In genomic region chr11:120516461-120517389, GRCh38 we compare ENCODE assay signal across 16 cellular contexts. TPM values are rescaled to one million over a fixed set of nuclear protein-coding genes. Genes with fewer than 3 reads are reported as not detected.
DNase-seq lines count a peak whose midpoint lies in the region; TF ChIP-seq lines count a peak whose summit lies in the region.
"Had no signal": no experiment of that assay in that cellular context is flagged by ENCODE, and none has a peak within 500 bp of the region (broad histone marks: within the 10 kb centered on the region; RNA-seq: fewer than 3 reads in every experiment).

No MANE protein-coding gene starts in this region.

- H3K27me3 ChIP-seq in H7 (ENCODE audit: control insufficient read depth, insufficient read depth, low read length) (peaks cover 10% of the 10 kb centered on the region), NT2/D1 (ENCODE audit: insufficient read depth, insufficient read length) (peaks cover 30% of the 10 kb centered on the region), hepatocyte (peaks cover 37% of the 10 kb centered on the region)

- peaks cover 78% of the 10 kb centered on the region for H3K27me3 Mint-ChIP-seq in progenitor cell of endocrine pancreas

- peaks cover 9% of the 10 kb centered on the region for H3K4me1 ChIP-seq in NT2/D1 (ENCODE audit: insufficient read depth, insufficient read length)
- H3K4me1 ChIP-seq in hepatocyte (ENCODE audit: insufficient read depth) = peaks cover 22% of the 10 kb centered on the region

- H3K4me3 Mint-ChIP-seq in progenitor cell of endocrine pancreas (ENCODE audit: low read depth) = no peak overlapping the region
- H3K4me3 Mint-ChIP-seq: CD4-positive, alpha-beta memory T cell; naive thymus-derived CD8-positive, alpha-beta T cell had no signal

- H3K9ac ChIP-seq in NT2/D1 (ENCODE audit: insufficient read length, low read depth) = peak overlapping the region; percentile 50

- no peaks in the 10 kb centered on the region for H3K9me3 Mint-ChIP-seq in progenitor cell of endocrine pancreas (ENCODE audit: low read depth)
- H3K9me3 Mint-ChIP-seq: naive thymus-derived CD8-positive, alpha-beta T cell had no signal

- H3K27ac Mint-ChIP-seq in progenitor cell of endocrine pancreas = peak overlapping the region; percentile 70
- H3K27ac Mint-ChIP-seq: CD4-positive, alpha-beta memory T cell had no signal

- no peaks in the 10 kb centered on the region for H3K9me2 ChIP-seq in hepatocyte (replicated peaks; ENCODE audit: insufficient read depth)

- DNase-seq in H7 = peak; percentile 84
- no peak for DNase-seq in NT2/D1 (ENCODE audit: low read depth, low spot score)
- peak; percentile 38 for DNase-seq in hepatocyte (ENCODE audit: low spot score)
- no peak for DNase-seq in progenitor cell of endocrine pancreas (ENCODE audit: low spot score, unreplicated experiment)
- DNase-seq in NCI-H510A treated with DMSO at 0.1 percent for 48 hours (lab: John Stamatoyannopoulos, UW) = no peak
- no peak for DNase-seq in dedifferentiated amniotic fluid mesenchymal stem cell (ENCODE audit: extremely low spot score)
- DNase-seq in DMS 273 treated with DMSO at 0.1 percent for 48 hours (lab: John Stamatoyannopoulos, UW) = no peak
- no peak for DNase-seq in SHP77 (lab: John Stamatoyannopoulos, UW)
- DNase-seq: activated CD4-positive, alpha-beta T cell treated with anti-CD3 and anti-CD28 coated beads, Interleukin-2, amount 50 U/mL, for 48 hours; CD4-positive, alpha-beta memory T cell; effector CD8-positive, alpha-beta T cell; MM.1S; naive thymus-derived CD8-positive, alpha-beta T cell had no signal

- peak overlapping the region; percentile 45 for H3K4me2 ChIP-seq in hepatocyte

- no peak overlapping the region for H3K4me3 ChIP-seq in H7 (ENCODE audit: insufficient read depth, low read depth, low read length)
- H3K4me3 ChIP-seq in NT2/D1 (ENCODE audit: insufficient read length, low read depth) = no peak overlapping the region
- H3K4me3 ChIP-seq in hepatocyte = no peak overlapping the region

- H3K36me3 ChIP-seq in H7 (replicated peaks; ENCODE audit: control insufficient read depth, insufficient read depth, low read length) (no peaks in the 10 kb centered on the region), NT2/D1 (ENCODE audit: insufficient read depth, insufficient read length, low read length) (no peaks in the 10 kb centered on the region), hepatocyte (replicated peaks; ENCODE audit: insufficient read depth, low read depth) (no peaks in the 10 kb centered on the region)

- H2AFZ ChIP-seq in hepatocyte = no peak overlapping the region

- no peaks in the 10 kb centered on the region for H3K36me3 Mint-ChIP-seq in progenitor cell of endocrine pancreas (ENCODE audit: insufficient read depth)
- H3K36me3 Mint-ChIP-seq: CD4-positive, alpha-beta memory T cell; naive thymus-derived CD8-positive, alpha-beta T cell had no signal

- 42% methylated on average over 35 of the region's 39 CpGs for WGBS in hepatocyte (ENCODE audit: low lambda C conversion rate, missing lambda C conversion rate)

- H3K9me3 ChIP-seq in NT2/D1 (ENCODE audit: insufficient read depth, low read length) (no peaks in the 10 kb centered on the region), hepatocyte (ENCODE audit: low read depth) (no peaks in the 10 kb centered on the region)

- H4K20me1 ChIP-seq in hepatocyte (ENCODE audit: insufficient read depth, poor library complexity, severe bottlenecking) = no peaks in the 10 kb centered on the region

- H3K79me2 ChIP-seq in hepatocyte = no peaks in the 10 kb centered on the region

- peak overlapping the region; percentile 83 for H3K27ac ChIP-seq in hepatocyte
- H3K27ac ChIP-seq: RWPE1 had no signal

- TF ChIP-seq CTCF in hepatocyte (IDR thresholded peaks at IDR 0.05; ENCODE audit: poor library complexity) = no peak
- TF ChIP-seq CTCF in progenitor cell of endocrine pancreas (IDR thresholded peaks at IDR 0.05; ENCODE audit: unreplicated experiment) = no peak

- H3K4me1 Mint-ChIP-seq in progenitor cell of endocrine pancreas (ENCODE audit: low read depth) = peaks cover 16% of the 10 kb centered on the region

RNA-seq across cellular contexts. Expression of gene GRIK4, which starts 5.2 kb away (rescaled TPM):
- total RNA-seq in H7 (2014; rRNA removed; shearing (Covaris generic)) = 1.0 TPM in 2 replicates
- total RNA-seq in hepatocyte = 1.5 and 1.6 TPM in 2 replicates
- polyA plus RNA-seq in hepatocyte = 0.95 and 2.3 TPM in 2 replicates
- total RNA-seq in progenitor cell of endocrine pancreas = 0.13 TPM in 1 of 2 replicates, not detected in the other
- total RNA-seq: CD4-positive, alpha-beta memory T cell; HT-29; naive thymus-derived CD8-positive, alpha-beta T cell had no signal
- polyA plus RNA-seq: keratinocyte; naive thymus-derived CD8-positive, alpha-beta T cell had no signal

Comparison
In these comparisons a context has a peak if more than half of its experiments do, and no peak if none do; other contexts are left out.
1. DNase-seq: peak in H7 (single experiment) and hepatocyte (single experiment); none in NT2/D1 (single experiment), progenitor cell of endocrine pancreas (single experiment), NCI-H510A treated with DMSO at 0.1 percent for 48 hours (single experiment), dedifferentiated amniotic fluid mesenchymal stem cell (single experiment), DMS 273 treated with DMSO at 0.1 percent for 48 hours (single experiment) and SHP77 (0 of 2).